Comparison of ENCODE assay signal across 19 cellular contexts in genomic region chr3:63689285-63689684, GRCh38. TPM values are rescaled to one million over a fixed set of nuclear protein-coding genes. Genes with fewer than 3 reads are reported as not detected.
DNase-seq lines count a peak whose midpoint lies in the region; ATAC-seq and TF ChIP-seq lines count a peak whose summit lies in the region.
"Had no signal": no experiment of that assay in that cellular context is flagged by ENCODE, and none has a peak within 500 bp of the region (broad histone marks: within the 10 kb centered on the region; RNA-seq: fewer than 3 reads in every experiment).

No MANE protein-coding gene starts in this region.

- peaks cover 3% of the 10 kb centered on the region for H3K36me3 Mint-ChIP-seq in neural progenitor cell
- H3K36me3 Mint-ChIP-seq in activated CD4-positive, alpha-beta T cell treated with anti-CD3 and anti-CD28 coated beads for 36 hours (ENCODE audit: low read depth): no peaks in the 10 kb centered on the region
- H3K36me3 Mint-ChIP-seq: IgD-negative memory B cell had no signal

- ATAC-seq in activated CD4-positive, alpha-beta T cell treated with anti-CD3 and anti-CD28 coated beads for 36 hours: no peak
- ATAC-seq: GM12878, Right ventricle myocardium inferior had no signal

- H3K4me3 ChIP-seq in neural progenitor cell: no peak overlapping the region
- H3K4me3 ChIP-seq: GM12878 had no signal

- H3K27me3 ChIP-seq in neural progenitor cell: no peaks in the 10 kb centered on the region

- H2AFZ ChIP-seq in neural progenitor cell (replicated peaks): no peak overlapping the region

- H3K9ac ChIP-seq in neural progenitor cell: no peak overlapping the region

- CTCF ChIA-PET in activated CD4-positive, alpha-beta T cell treated with anti-CD3 and anti-CD28 coated beads for 36 hours (lab: Charles Lee): interaction anchor here (1.2 to 1.8 kb wide), 2 partner anchors 11 to 17 kb away, joined by 3 to 4 read pairs; no protein-coding TSS in a partner anchor

- peaks cover 17% of the 10 kb centered on the region for H3K4me1 Mint-ChIP-seq in neural progenitor cell
- H3K4me1 Mint-ChIP-seq in activated CD4-positive, alpha-beta T cell treated with anti-CD3 and anti-CD28 coated beads for 36 hours: no peaks in the 10 kb centered on the region
- H3K4me1 Mint-ChIP-seq: IgD-negative memory B cell had no signal

- peaks cover 20% of the 10 kb centered on the region for H3K9me3 ChIP-seq in neural progenitor cell (ENCODE audit: low read depth)

- peaks cover 9% of the 10 kb centered on the region for H3K36me3 ChIP-seq in neural progenitor cell

- peak overlapping the region; percentile 8 for H3K27ac Mint-ChIP-seq in neural progenitor cell
- H3K27ac Mint-ChIP-seq in activated CD4-positive, alpha-beta T cell treated with anti-CD3 and anti-CD28 coated beads for 36 hours: no peak overlapping the region
- H3K27ac Mint-ChIP-seq: CD4-positive, alpha-beta T cell; IgD-negative memory B cell had no signal

- POLR2A ChIA-PET in activated CD4-positive, alpha-beta T cell treated with anti-CD3 and anti-CD28 coated beads for 36 hours (lab: Charles Lee): no interaction called here

- H3K4me3 Mint-ChIP-seq in neural progenitor cell: no peak overlapping the region
- H3K4me3 Mint-ChIP-seq in activated CD4-positive, alpha-beta T cell treated with anti-CD3 and anti-CD28 coated beads for 36 hours: no peak overlapping the region
- H3K4me3 Mint-ChIP-seq: CD4-positive, alpha-beta T cell; IgD-negative memory B cell had no signal

- H3K27ac ChIP-seq in neural progenitor cell: no peak overlapping the region

- no peak for TF ChIP-seq CTCF in neural progenitor cell (IDR thresholded peaks at IDR 0.05)

- peaks cover 21% of the 10 kb centered on the region for H3K4me1 ChIP-seq in neural progenitor cell

- H4K20me1 ChIP-seq in neural progenitor cell (ENCODE audit: low read depth): no peaks in the 10 kb centered on the region

- intact Hi-C loops in activated CD4-positive, alpha-beta T cell treated with anti-CD3 and anti-CD28 coated beads for 36 hours (cut with DNase I, micrococcal nuclease): no loop called here

- no peaks in the 10 kb centered on the region for H3K79me2 ChIP-seq in neural progenitor cell (ENCODE audit: low read depth)

- peaks cover 34% of the 10 kb centered on the region for H3K9me3 Mint-ChIP-seq in neural progenitor cell
- peaks cover 7% of the 10 kb centered on the region for H3K9me3 Mint-ChIP-seq in activated CD4-positive, alpha-beta T cell treated with anti-CD3 and anti-CD28 coated beads for 36 hours (ENCODE audit: low read depth)

- DNase-seq in AG20443 (ENCODE audit: low spot score) (peak; percentile 36), MV-4-11 (lab: John Stamatoyannopoulos, UW) (peak; percentile 87), SKM-1 (lab: John Stamatoyannopoulos, UW; ENCODE audit: unreplicated experiment) (peak; percentile 3), neural progenitor cell (ENCODE audit: low spot score) (no peak), NCI-H2107 (lab: John Stamatoyannopoulos, UW) (no peak)
- DNase-seq in activated CD4-positive, alpha-beta T cell treated with anti-CD3 and anti-CD28 coated beads for 36 hours: no peak
- DNase-seq in activated CD4-positive, alpha-beta T cell treated with anti-CD3 and anti-CD28 coated beads, Interleukin-2, amount 50 U/mL, for 1 hour: no peak
- DNase-seq: CD4-positive, alpha-beta T cell; COR-L47; DMS79; NCI-H1092 treated with DMSO at 0.1 percent for 48 hours; NCI-H1436 treated with DMSO at 0.1 percent for 48 hours; NCI-H1930; NCI-H2227 treated with DMSO at 0.1 percent for 48 hours; NCI-H510A had no signal

- peaks cover 24% of the 10 kb centered on the region for H3F3A ChIP-seq in neural progenitor cell (ENCODE audit: low read depth)

- H3K4me2 ChIP-seq in neural progenitor cell: no peak overlapping the region

- H3K27me3 Mint-ChIP-seq in neural progenitor cell (ENCODE audit: insufficient read depth, low read depth): no peaks in the 10 kb centered on the region
- H3K27me3 Mint-ChIP-seq in activated CD4-positive, alpha-beta T cell treated with anti-CD3 and anti-CD28 coated beads for 36 hours: no peaks in the 10 kb centered on the region
- H3K27me3 Mint-ChIP-seq: CD4-positive, alpha-beta T cell had no signal

RNA-seq across cellular contexts. Expression of gene SNTN, which starts 36.8 kb away (rescaled TPM):
- 0.65 TPM in 1 of 2 replicates, not detected in the other for total RNA-seq in neural progenitor cell (ENCODE audit: low replicate concordance)
- total RNA-seq in activated CD4-positive, alpha-beta T cell treated with anti-CD3 and anti-CD28 coated beads for 36 hours: not detected
- total RNA-seq: CD4-positive, alpha-beta T cell; GM12878; M059J; Right ventricle myocardium inferior had no signal

Comparison
In these comparisons a context has a peak if more than half of its experiments do, and no peak if none do; other contexts are left out.
1. DNase-seq: peak in AG20443 (single experiment), MV-4-11 (single experiment) and SKM-1 (single experiment); none in neural progenitor cell (single experiment), activated CD4-positive, alpha-beta T cell treated with anti-CD3 and anti-CD28 coated beads for 36 hours (single experiment), NCI-H2107 (single experiment) and activated CD4-positive, alpha-beta T cell treated with anti-CD3 and anti-CD28 coated beads, Interleukin-2, amount 50 U/mL, for 1 hour (single experiment).